ENCODE assay signal across 1 cellular context in the genomic region with DNA sequence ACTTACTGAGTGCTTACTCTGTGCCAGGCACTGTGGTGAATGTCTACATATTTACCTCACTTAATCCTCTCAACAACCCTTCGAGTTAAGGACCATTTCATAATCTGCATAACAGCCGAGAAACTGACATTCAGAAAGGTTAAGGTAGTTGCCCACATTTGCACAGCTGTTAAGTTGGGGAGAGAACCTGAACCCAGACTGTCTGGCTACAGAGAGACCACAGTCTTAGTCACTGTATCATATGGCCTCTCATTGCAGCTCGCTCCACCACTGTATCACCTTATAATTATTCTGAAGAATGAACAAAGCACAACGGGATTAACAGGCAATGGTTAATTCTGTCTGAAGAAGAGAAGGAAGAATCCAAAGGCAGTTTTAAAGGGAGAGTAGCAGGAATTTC.
TF ChIP-seq lines count a peak whose summit lies in the region.

No MANE protein-coding gene starts in this region.

TF ChIP-seq in WTC11, 78 proteins besides CTCF, POLR2A, EP300 and RAD21 (continued from another document):
- TF ChIP-seq, protein P1, sequence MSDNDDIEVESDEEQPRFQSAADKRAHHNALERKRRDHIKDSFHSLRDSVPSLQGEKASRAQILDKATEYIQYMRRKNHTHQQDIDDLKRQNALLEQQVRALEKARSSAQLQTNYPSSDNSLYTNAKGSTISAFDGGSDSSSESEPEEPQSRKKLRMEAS (CRISPR knock-in tag; IDR thresholded peaks at IDR 0.05) = no peak
- TF ChIP-seq TP53 (CRISPR knock-in tag; IDR thresholded peaks at IDR 0.05) (no peak), NR2C2 (CRISPR knock-in tag; IDR thresholded peaks at IDR 0.05) (no peak), ZNF263 (CRISPR knock-in tag; IDR thresholded peaks at IDR 0.05; ENCODE audit: low read depth) (no peak), NFYB (CRISPR knock-in tag; conservative IDR thresholded peaks at IDR 0.05; ENCODE audit: low read depth) (no peak), CREM (CRISPR knock-in tag; IDR thresholded peaks at IDR 0.05) (no peak)
- TF ChIP-seq, protein P2, sequence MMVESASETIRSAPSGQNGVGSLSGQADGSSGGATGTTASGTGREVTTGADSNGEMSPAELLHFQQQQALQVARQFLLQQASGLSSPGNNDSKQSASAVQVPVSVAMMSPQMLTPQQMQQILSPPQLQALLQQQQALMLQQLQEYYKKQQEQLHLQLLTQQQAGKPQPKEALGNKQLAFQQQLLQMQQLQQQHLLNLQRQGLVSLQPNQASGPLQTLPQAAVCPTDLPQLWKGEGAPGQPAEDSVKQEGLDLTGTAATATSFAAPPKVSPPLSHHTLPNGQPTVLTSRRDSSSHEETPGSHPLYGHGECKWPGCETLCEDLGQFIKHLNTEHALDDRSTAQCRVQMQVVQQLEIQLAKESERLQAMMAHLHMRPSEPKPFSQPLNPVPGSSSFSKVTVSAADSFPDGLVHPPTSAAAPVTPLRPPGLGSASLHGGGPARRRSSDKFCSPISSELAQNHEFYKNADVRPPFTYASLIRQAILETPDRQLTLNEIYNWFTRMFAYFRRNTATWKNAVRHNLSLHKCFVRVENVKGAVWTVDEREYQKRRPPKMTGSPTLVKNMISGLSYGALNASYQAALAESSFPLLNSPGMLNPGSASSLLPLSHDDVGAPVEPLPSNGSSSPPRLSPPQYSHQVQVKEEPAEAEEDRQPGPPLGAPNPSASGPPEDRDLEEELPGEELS (CRISPR knock-in tag; IDR thresholded peaks at IDR 0.05) = no peak
- TF ChIP-seq, protein P3, sequence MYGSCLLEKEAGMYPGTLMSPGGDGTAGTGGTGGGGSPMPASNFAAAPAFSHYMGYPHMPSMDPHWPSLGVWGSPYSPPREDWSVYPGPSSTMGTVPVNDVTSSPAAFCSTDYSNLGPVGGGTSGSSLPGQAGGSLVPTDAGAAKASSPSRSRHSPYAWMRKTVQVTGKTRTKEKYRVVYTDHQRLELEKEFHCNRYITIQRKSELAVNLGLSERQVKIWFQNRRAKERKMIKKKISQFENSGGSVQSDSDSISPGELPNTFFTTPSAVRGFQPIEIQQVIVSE (CRISPR knock-in tag; IDR thresholded peaks at IDR 0.05; ENCODE audit: borderline replicate concordance) = no peak
- TF ChIP-seq, protein P4, sequence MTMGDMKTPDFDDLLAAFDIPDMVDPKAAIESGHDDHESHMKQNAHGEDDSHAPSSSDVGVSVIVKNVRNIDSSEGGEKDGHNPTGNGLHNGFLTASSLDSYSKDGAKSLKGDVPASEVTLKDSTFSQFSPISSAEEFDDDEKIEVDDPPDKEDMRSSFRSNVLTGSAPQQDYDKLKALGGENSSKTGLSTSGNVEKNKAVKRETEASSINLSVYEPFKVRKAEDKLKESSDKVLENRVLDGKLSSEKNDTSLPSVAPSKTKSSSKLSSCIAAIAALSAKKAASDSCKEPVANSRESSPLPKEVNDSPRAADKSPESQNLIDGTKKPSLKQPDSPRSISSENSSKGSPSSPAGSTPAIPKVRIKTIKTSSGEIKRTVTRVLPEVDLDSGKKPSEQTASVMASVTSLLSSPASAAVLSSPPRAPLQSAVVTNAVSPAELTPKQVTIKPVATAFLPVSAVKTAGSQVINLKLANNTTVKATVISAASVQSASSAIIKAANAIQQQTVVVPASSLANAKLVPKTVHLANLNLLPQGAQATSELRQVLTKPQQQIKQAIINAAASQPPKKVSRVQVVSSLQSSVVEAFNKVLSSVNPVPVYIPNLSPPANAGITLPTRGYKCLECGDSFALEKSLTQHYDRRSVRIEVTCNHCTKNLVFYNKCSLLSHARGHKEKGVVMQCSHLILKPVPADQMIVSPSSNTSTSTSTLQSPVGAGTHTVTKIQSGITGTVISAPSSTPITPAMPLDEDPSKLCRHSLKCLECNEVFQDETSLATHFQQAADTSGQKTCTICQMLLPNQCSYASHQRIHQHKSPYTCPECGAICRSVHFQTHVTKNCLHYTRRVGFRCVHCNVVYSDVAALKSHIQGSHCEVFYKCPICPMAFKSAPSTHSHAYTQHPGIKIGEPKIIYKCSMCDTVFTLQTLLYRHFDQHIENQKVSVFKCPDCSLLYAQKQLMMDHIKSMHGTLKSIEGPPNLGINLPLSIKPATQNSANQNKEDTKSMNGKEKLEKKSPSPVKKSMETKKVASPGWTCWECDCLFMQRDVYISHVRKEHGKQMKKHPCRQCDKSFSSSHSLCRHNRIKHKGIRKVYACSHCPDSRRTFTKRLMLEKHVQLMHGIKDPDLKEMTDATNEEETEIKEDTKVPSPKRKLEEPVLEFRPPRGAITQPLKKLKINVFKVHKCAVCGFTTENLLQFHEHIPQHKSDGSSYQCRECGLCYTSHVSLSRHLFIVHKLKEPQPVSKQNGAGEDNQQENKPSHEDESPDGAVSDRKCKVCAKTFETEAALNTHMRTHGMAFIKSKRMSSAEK (CRISPR knock-in tag; IDR thresholded peaks at IDR 0.05; ENCODE audit: borderline replicate concordance) = no peak
- TF ChIP-seq, protein P5, sequence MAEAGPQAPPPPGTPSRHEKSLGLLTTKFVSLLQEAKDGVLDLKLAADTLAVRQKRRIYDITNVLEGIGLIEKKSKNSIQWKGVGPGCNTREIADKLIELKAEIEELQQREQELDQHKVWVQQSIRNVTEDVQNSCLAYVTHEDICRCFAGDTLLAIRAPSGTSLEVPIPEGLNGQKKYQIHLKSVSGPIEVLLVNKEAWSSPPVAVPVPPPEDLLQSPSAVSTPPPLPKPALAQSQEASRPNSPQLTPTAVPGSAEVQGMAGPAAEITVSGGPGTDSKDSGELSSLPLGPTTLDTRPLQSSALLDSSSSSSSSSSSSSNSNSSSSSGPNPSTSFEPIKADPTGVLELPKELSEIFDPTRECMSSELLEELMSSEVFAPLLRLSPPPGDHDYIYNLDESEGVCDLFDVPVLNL (CRISPR knock-in tag; IDR thresholded peaks at IDR 0.05; ENCODE audit: borderline replicate concordance, low read depth) = no peak
TF ChIP-seq in WTC11: peak in this region for 0.
